Comparison of ENCODE assay signal across 1 cellular context in genomic region chr19:42887876-42888445, GRCh38.
TF ChIP-seq lines count a peak whose summit lies in the region.

No MANE protein-coding gene starts in this region.

TF ChIP-seq in SK-N-SH, 30 proteins besides CTCF, POLR2A, EP300 and RAD21:
- TF ChIP-seq FOSL2 (IDR thresholded peaks at IDR 0.05; ENCODE audit: borderline replicate concordance, low read depth) (0 out of 2 replicates have a peak, but pooled peaks have one; percentile 13), JUND (IDR thresholded peaks at IDR 0.05) (0 out of 2 replicates have a peak, but pooled peaks have one; percentile 12), TCF12 (IDR thresholded peaks at IDR 0.05) (peak; percentile 23; the same call in 1 of the 2 replicates)
